ENCODE assay signal across 2 cellular contexts in the genomic region with DNA sequence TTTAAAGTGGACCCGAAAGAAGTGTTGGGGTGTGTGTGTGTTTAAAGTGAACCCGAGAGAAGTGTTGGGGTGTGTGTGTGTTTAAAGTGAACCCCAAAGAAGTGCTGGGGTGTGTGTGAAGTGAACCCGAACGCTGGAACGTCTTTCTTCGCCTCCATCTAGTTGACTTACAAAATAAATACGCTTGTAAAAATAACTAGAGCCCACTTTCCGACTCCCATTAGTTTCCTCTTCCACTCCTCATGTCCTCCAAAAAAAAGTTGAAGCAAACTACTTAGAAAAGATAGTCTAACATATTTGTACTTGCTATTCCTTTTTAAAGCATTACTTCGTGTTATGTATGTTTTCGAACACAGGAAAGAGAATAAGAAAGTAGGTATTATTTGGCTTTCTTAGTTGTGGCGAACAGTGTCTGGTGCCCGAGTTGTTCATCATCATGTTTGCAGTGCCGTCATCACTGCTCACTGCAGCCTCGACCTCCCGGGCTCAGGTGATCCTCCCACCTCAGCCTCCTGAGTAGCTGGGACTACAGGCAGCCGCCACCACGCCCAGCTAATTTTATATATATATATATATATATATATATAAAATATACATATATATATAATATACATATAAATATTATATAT.
TF ChIP-seq lines count a peak whose summit lies in the region.

No MANE protein-coding gene starts in this region.

TF ChIP-seq in IMR-90, 13 proteins besides CTCF, POLR2A, EP300 and RAD21:
- TF ChIP-seq, protein P1, sequence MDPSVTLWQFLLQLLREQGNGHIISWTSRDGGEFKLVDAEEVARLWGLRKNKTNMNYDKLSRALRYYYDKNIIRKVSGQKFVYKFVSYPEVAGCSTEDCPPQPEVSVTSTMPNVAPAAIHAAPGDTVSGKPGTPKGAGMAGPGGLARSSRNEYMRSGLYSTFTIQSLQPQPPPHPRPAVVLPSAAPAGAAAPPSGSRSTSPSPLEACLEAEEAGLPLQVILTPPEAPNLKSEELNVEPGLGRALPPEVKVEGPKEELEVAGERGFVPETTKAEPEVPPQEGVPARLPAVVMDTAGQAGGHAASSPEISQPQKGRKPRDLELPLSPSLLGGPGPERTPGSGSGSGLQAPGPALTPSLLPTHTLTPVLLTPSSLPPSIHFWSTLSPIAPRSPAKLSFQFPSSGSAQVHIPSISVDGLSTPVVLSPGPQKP (IDR thresholded peaks at IDR 0.05; ENCODE audit: borderline replicate concordance, low read depth, low read length): no peak
- TF ChIP-seq RFX5 (IDR thresholded peaks at IDR 0.05; ENCODE audit: low read depth, low read length) (no peak), MAZ (IDR thresholded peaks at IDR 0.05; ENCODE audit: borderline replicate concordance, low read depth, low read length) (no peak)
TF ChIP-seq in IMR-90: peak in this region for 0.

TF ChIP-seq in HEK293T, 16 proteins besides CTCF, POLR2A, EP300 and RAD21:
- TF ChIP-seq HDGF (IDR thresholded peaks at IDR 0.05; ENCODE audit: borderline replicate concordance) (no peak), FOXK2 (IDR thresholded peaks at IDR 0.05) (no peak), ARNT (IDR thresholded peaks at IDR 0.05) (no peak), FOXM1 (IDR thresholded peaks at IDR 0.05; ENCODE audit: borderline replicate concordance) (no peak), CTBP1 (IDR thresholded peaks at IDR 0.05; ENCODE audit: borderline replicate concordance) (no peak), SP1 (IDR thresholded peaks at IDR 0.05) (no peak), TARDBP (IDR thresholded peaks at IDR 0.05) (no peak), LEF1 (IDR thresholded peaks at IDR 0.05; ENCODE audit: borderline replicate concordance) (no peak), ELF4 (IDR thresholded peaks at IDR 0.05) (no peak), L3MBTL2 (conservative IDR thresholded peaks at IDR 0.05) (no peak), ZNF384 (IDR thresholded peaks at IDR 0.05) (no peak), FOXA1 (IDR thresholded peaks at IDR 0.05) (no peak), BHLHE40 (IDR thresholded peaks at IDR 0.05; ENCODE audit: borderline replicate concordance) (no peak), NFRKB (IDR thresholded peaks at IDR 0.05) (no peak), SUZ12 (IDR thresholded peaks at IDR 0.05) (no peak)
- TF ChIP-seq, protein P2, sequence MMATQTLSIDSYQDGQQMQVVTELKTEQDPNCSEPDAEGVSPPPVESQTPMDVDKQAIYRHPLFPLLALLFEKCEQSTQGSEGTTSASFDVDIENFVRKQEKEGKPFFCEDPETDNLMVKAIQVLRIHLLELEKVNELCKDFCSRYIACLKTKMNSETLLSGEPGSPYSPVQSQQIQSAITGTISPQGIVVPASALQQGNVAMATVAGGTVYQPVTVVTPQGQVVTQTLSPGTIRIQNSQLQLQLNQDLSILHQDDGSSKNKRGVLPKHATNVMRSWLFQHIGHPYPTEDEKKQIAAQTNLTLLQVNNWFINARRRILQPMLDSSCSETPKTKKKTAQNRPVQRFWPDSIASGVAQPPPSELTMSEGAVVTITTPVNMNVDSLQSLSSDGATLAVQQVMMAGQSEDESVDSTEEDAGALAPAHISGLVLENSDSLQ (IDR thresholded peaks at IDR 0.05): no peak
